In genomic region chr15:99305761-99306505, GRCh38 we compare ENCODE assay signal across 8 cellular contexts. TPM values are rescaled to one million over a fixed set of nuclear protein-coding genes. Genes with fewer than 3 reads are reported as not detected.
DNase-seq lines count a peak whose midpoint lies in the region; ATAC-seq and TF ChIP-seq lines count a peak whose summit lies in the region.

No MANE protein-coding gene starts in this region.

- DNase-seq in EL (peak; percentile 44), NCI-H524 (lab: John Stamatoyannopoulos, UW) (peak; percentile 92 to 97), epithelial cell of proximal tubule (ENCODE audit: low read depth) (peak; percentile 68), HFFc6 (no peak), OCI-LY7 (ENCODE audit: low spot score) (no peak)
- no peak for DNase-seq in activated CD4-positive, alpha-beta T cell treated with anti-CD3 and anti-CD28 coated beads for 48 hours

- H3K36me3 ChIP-seq in parathyroid adenoma (ENCODE audit: control insufficient read depth, insufficient read depth, low read length) (no peaks in the 10 kb centered on the region), OCI-LY7 (ENCODE audit: insufficient read depth, low read length) (no peaks in the 10 kb centered on the region)

- H3K4me3 ChIP-seq in epithelial cell of proximal tubule (ENCODE audit: low read depth, low read length) (no peak overlapping the region), parathyroid adenoma (ENCODE audit: low read depth, low read length) (peak overlapping the region; percentile 2), OCI-LY7 (ENCODE audit: low read depth, low read length, poor library complexity, severe bottlenecking) (no peak overlapping the region)

- H2AFZ ChIP-seq in parathyroid adenoma (no peak overlapping the region), OCI-LY7 (ENCODE audit: low read length) (no peak overlapping the region)

- no peaks in the 10 kb centered on the region for H3K36me3 Mint-ChIP-seq in HFFc6 (ENCODE audit: low read depth)

- H3K9ac ChIP-seq in parathyroid adenoma: no peak overlapping the region

- H3K79me2 ChIP-seq in parathyroid adenoma (no peaks in the 10 kb centered on the region), OCI-LY7 (ENCODE audit: insufficient read depth, low read depth, low read length) (no peaks in the 10 kb centered on the region)

- no peaks in the 10 kb centered on the region for H3K9me3 ChIP-seq in parathyroid adenoma (ENCODE audit: control insufficient read depth, low read length)
- H3K9me3 ChIP-seq in OCI-LY7 (ENCODE audit: low read length): no peaks in the 10 kb centered on the region

- H3K4me1 Mint-ChIP-seq in HFFc6 (ENCODE audit: low read depth): peaks cover 18% of the 10 kb centered on the region

- H3K27ac Mint-ChIP-seq in HFFc6: no peak overlapping the region

- no peaks in the 10 kb centered on the region for H4K20me1 ChIP-seq in OCI-LY7 (ENCODE audit: insufficient read depth, low read length)

- peak overlapping the region; percentile 24 for H3K4me2 ChIP-seq in parathyroid adenoma (ENCODE audit: low read length)
- no peak overlapping the region for H3K4me2 ChIP-seq in OCI-LY7 (ENCODE audit: low read length)

- H3K27me3 ChIP-seq in parathyroid adenoma (ENCODE audit: control insufficient read depth, insufficient read depth, low read length): no peaks in the 10 kb centered on the region

- CTCF ChIA-PET in OCI-LY7 (lab: Charles Lee; ENCODE audit: unreplicated experiment): no interaction called here

- H3K27ac ChIP-seq in parathyroid adenoma: peak overlapping the region; percentile 84
- H3K27ac ChIP-seq in OCI-LY7 (ENCODE audit: low read depth, low read length, poor library complexity, severe bottlenecking): no peak overlapping the region

- H3K4me1 ChIP-seq in parathyroid adenoma (peaks cover 3% of the 10 kb centered on the region), OCI-LY7 (ENCODE audit: insufficient read depth, low read length, poor library complexity, severe bottlenecking) (no peaks in the 10 kb centered on the region)

- TF ChIP-seq CTCF in epithelial cell of proximal tubule (conservative IDR thresholded peaks at IDR 0.05; ENCODE audit: low read depth, low read length) (no peak), parathyroid adenoma (IDR thresholded peaks at IDR 0.05) (no peak), HFFc6 (IDR thresholded peaks at IDR 0.05) (no peak), OCI-LY7 (conservative IDR thresholded peaks at IDR 0.05; ENCODE audit: low read length) (no peak)

- intact Hi-C loops in OCI-LY7 (cut with micrococcal nuclease; ENCODE audit: unreplicated experiment): no loop called here

- POLR2A ChIA-PET in OCI-LY7 (lab: Charles Lee): interaction anchor here (0.7 to 1.2 kb wide), 3 partner anchors 8 to 342 kb away, joined by 3 to 5 read pairs (median 5); no protein-coding TSS in a partner anchor

- no TSS peak for BruUV-seq in OCI-LY7 (replicated peaks; lab: Mats Ljungman, UMichigan)

- no peaks in the 10 kb centered on the region for H3K9me2 ChIP-seq in OCI-LY7 (ENCODE audit: insufficient read depth, low read length)

- no peaks in the 10 kb centered on the region for H3K9me3 Mint-ChIP-seq in HFFc6

- ATAC-seq in HG02870 (IDR thresholded peaks at IDR 0.05; ENCODE audit: unreplicated experiment): no peak

- H3K27me3 Mint-ChIP-seq in HFFc6 (ENCODE audit: insufficient read depth): no peaks in the 10 kb centered on the region

- no peak overlapping the region for H3K4me3 Mint-ChIP-seq in HFFc6

RNA-seq across cellular contexts. Expression of gene LRRC28, which starts 54.7 kb away (rescaled TPM):
- total RNA-seq in epithelial cell of proximal tubule (15.0 and 26.5 TPM in 2 replicates), OCI-LY7 (2022) (30.2 and 30.9 TPM in 2 replicates)
- total RNA-seq in HFFc6 (2021; fragmentation: NEBNext Ultra II Directional; extraction: Animal tissue kit (Norgen Biotek cat#: 25700)): 10 to 100 TPM; 11.1 to 18.4 (median 15.1) TPM
- total RNA-seq in OCI-LY7 (2014; rRNA removed; shearing (Covaris generic)): 17.2 and 25.7 TPM in 2 replicates

RNA-seq across cellular contexts. Expression of gene TTC23, which starts 56.6 kb away (rescaled TPM):
- total RNA-seq in epithelial cell of proximal tubule (11.4 and 12.1 TPM in 2 replicates), OCI-LY7 (2022) (7.6 and 7.8 TPM in 2 replicates)
- 10 to 100 TPM; 11.9 to 17.4 (median 15.0) TPM for total RNA-seq in HFFc6 (2021; fragmentation: NEBNext Ultra II Directional; extraction: Animal tissue kit (Norgen Biotek cat#: 25700))
- 2.6 and 2.8 TPM in 2 replicates for total RNA-seq in OCI-LY7 (2014; rRNA removed; shearing (Covaris generic))

Comparison
In these comparisons a context has a peak if more than half of its experiments do, and no peak if none do; other contexts are left out.
1. DNase-seq: peak in EL (single experiment), NCI-H524 (2 of 2) and epithelial cell of proximal tubule (single experiment); none in HFFc6 (single experiment), OCI-LY7 (single experiment) and activated CD4-positive, alpha-beta T cell treated with anti-CD3 and anti-CD28 coated beads for 48 hours (single experiment).